Comparison of ENCODE assay signal across 7 cellular contexts in the genomic region with DNA sequence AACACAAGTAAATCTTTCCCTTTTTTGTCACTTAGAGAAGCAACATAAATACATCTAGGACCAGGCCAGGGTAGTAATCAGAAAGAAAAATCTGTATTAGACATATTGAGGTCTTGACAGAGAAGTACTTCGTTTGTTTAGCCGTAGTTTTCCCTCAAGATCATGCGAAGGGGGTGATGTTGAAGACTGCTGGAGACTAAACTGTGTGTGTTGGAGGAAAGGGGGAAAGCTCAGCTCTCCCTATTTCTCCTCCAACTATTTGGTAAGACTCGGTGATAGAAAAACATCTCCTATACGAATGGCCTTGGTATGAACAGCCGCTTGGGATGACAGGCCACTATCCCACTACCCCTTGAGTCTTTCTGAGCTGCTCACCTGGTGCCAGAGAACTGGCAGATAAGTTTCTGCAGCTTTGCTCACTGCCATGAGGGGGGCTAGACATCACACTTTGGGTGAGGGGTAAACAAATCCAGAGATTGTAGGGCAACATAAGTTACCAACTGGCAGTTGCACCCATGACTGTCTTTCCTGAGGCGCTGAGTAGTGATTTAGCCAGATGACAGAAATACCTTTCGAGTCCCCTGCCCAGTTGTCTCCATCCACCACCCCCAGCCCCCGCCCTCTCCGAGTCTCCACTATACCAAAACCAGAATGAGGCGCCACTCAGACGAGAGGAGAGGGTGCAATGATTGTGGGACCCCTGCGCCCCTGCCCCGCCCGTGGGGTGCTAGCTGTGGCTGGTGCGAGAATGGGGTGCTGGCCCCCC. TPM values are rescaled to one million over a fixed set of nuclear protein-coding genes. Genes with fewer than 3 reads are reported as not detected.
A peak's percentile ranks its signal among the peaks of the same experiment; 100 is the strongest.
DNase-seq lines count a peak whose midpoint lies in the region; ATAC-seq and TF ChIP-seq lines count a peak whose summit lies in the region.

No MANE protein-coding gene starts in this region.

- ATAC-seq in GM21717 (IDR thresholded peaks at IDR 0.05; ENCODE audit: unreplicated experiment) (peak; percentile 3), RWPE2 (ENCODE audit: low read depth) (no peak; the same call in 2 of the 3 replicates), HG03432 (IDR thresholded peaks at IDR 0.05; ENCODE audit: unreplicated experiment) (no peak), HG03520 (IDR thresholded peaks at IDR 0.05; ENCODE audit: unreplicated experiment) (no peak)

- TF ChIP-seq EP300 in sigmoid colon (IDR thresholded peaks at IDR 0.05), result no peak

- WGBS in sigmoid colon, 2 donors, result 26 to 32% methylated on average over 16 of the region's 16 CpGs

- TF ChIP-seq POLR2A in sigmoid colon (IDR thresholded peaks at IDR 0.05), result no peak

- peaks cover 17% of the 10 kb centered on the region for H3K79me2 ChIP-seq in fibroblast of lung (ENCODE audit: control insufficient read depth, insufficient read depth, low read length)

- peak overlapping the region; percentile 52 for H3K4me3 ChIP-seq in RWPE2 (ENCODE audit: severe bottlenecking)
- H3K4me3 ChIP-seq in fibroblast of lung (replicated peaks in 1 of 4; ENCODE audit: control extremely low read depth in 1 of 4, insufficient read depth in 1 of 4, low read depth in 3 of 4, low read length in 4 of 4), result peak overlapping the region; percentile 80 to 85 (median 82)
- H3K4me3 ChIP-seq in sigmoid colon, result peak overlapping the region; percentile 63 to 81 (median 71)

- no peaks in the 10 kb centered on the region for H4K20me1 ChIP-seq in fibroblast of lung (ENCODE audit: control insufficient read depth, extremely low read depth, insufficient read depth, low read length)

- H2AFZ ChIP-seq in fibroblast of lung (ENCODE audit: low read length), result no peak overlapping the region

- H3K9me3 ChIP-seq in RWPE2 (ENCODE audit: severe bottlenecking) (no peaks in the 10 kb centered on the region), fibroblast of lung (ENCODE audit: control insufficient read depth, insufficient read depth, low read depth, low read length) (no peaks in the 10 kb centered on the region), sigmoid colon (no peaks in the 10 kb centered on the region)

- DNase-seq in RWPE2 (ENCODE audit: low spot score) (no peak), fibroblast of lung (ENCODE audit: low read depth in 2 of 2) (peak in 1 of 2 donors; percentile 10), sigmoid colon (no peak), foreskin melanocyte (no peak)

- H3K27ac ChIP-seq in RWPE2 (ENCODE audit: poor library complexity, severe bottlenecking) (peak overlapping the region; percentile 40), fibroblast of lung (ENCODE audit: insufficient read depth, low read length) (peak overlapping the region; percentile 79), sigmoid colon (peak overlapping the region; percentile 89 to 92 (median 90))

- H3K27me3 ChIP-seq in RWPE2 (ENCODE audit: insufficient read depth, poor library complexity, severe bottlenecking) (no peaks in the 10 kb centered on the region), fibroblast of lung (ENCODE audit: control insufficient read depth, insufficient read depth, low read length) (no peaks in the 10 kb centered on the region), sigmoid colon (no peaks in the 10 kb centered on the region)

- intact Hi-C loops in sigmoid colon (cut with DNase I), result loop anchor here (1.0 to 2.0 kb wide), 4 partner anchors 19 to 147 kb away; partner anchors contain the start of gene MRPL51

- H3K4me2 ChIP-seq in fibroblast of lung (ENCODE audit: extremely low read depth, insufficient read depth, low read length), result peak overlapping the region; percentile 94

- H3K4me1 ChIP-seq in RWPE2 (ENCODE audit: insufficient read depth, poor library complexity, severe bottlenecking), result peaks cover 4% of the 10 kb centered on the region
- peaks cover 11% of the 10 kb centered on the region for H3K4me1 ChIP-seq in fibroblast of lung (ENCODE audit: control insufficient read depth, extremely low read depth, insufficient read depth, low read length)
- H3K4me1 ChIP-seq in sigmoid colon, result peaks cover 0 to 39% (median 33%) of the 10 kb centered on the region in 4 donors

- H3K9ac ChIP-seq in fibroblast of lung (ENCODE audit: insufficient read depth, low read length), result peak overlapping the region; percentile 80

- TF ChIP-seq CTCF in RWPE2 (IDR thresholded peaks at IDR 0.05; ENCODE audit: poor library complexity, severe bottlenecking) (no peak), fibroblast of lung (conservative IDR thresholded peaks at IDR 0.05 in 1 of 2, IDR thresholded peaks at IDR 0.05 in 1 of 2; ENCODE audit: low read depth in 1 of 2, low read length in 2 of 2) (no peak), sigmoid colon (IDR thresholded peaks at IDR 0.05) (no peak)

- H3K36me3 ChIP-seq in RWPE2 (ENCODE audit: low read depth), result peaks cover 8% of the 10 kb centered on the region; the same call in 1 of the 2 replicates
- peaks cover 3% of the 10 kb centered on the region for H3K36me3 ChIP-seq in fibroblast of lung (ENCODE audit: control insufficient read depth, insufficient read depth, low read length)
- H3K36me3 ChIP-seq in sigmoid colon, result peaks cover under 1 to 17% (median 2%) of the 10 kb centered on the region in 4 donors

RNA-seq across cellular contexts. Expression of gene VAMP1, which starts 0.7 kb away (rescaled TPM):
- total RNA-seq in fibroblast of lung (13.9 and 20.3 TPM in 2 replicates), sigmoid colon (10 to 100 TPM; 11.5 to 44.0 (median 17.2) TPM)
- polyA plus RNA-seq in fibroblast of lung (11.0 and 14.9 TPM in 2 replicates), sigmoid colon (10 to 100 TPM in 1 of 3 donors, 1 to 10 TPM in 2; 2.3 to 12.8 (median 3.0) TPM)
- polyA plus RNA-seq in fibroblast of lung (2012), result 7.5 and 9.4 TPM in 2 replicates
- 7.9 and 13.8 TPM in 2 replicates for polyA minus RNA-seq in fibroblast of lung (ENCODE audit: low replicate concordance)

RNA-seq across cellular contexts. Expression of gene TAPBPL, which starts 17.9 kb away (rescaled TPM):
- total RNA-seq in fibroblast of lung (6.2 and 17.3 TPM in 2 replicates), sigmoid colon (10 to 100 TPM; 20.2 to 27.5 (median 26.9) TPM)
- polyA plus RNA-seq in fibroblast of lung (13.7 and 14.0 TPM in 2 replicates), sigmoid colon (10 to 100 TPM; 14.4 to 36.0 (median 17.1) TPM)
- polyA plus RNA-seq in fibroblast of lung (2012), result 15.2 and 21.1 TPM in 2 replicates
- polyA minus RNA-seq in fibroblast of lung (ENCODE audit: low replicate concordance), result 21.0 and 26.0 TPM in 2 replicates

RNA-seq across cellular contexts. Expression of gene MRPL51, which starts 23.3 kb away (rescaled TPM):
- 118 and 142 TPM in 2 replicates for total RNA-seq in fibroblast of lung
- polyA plus RNA-seq in fibroblast of lung, result 120 and 166 TPM in 2 replicates
- 242 and 298 TPM in 2 replicates for polyA plus RNA-seq in fibroblast of lung (2012)
- polyA minus RNA-seq in fibroblast of lung (ENCODE audit: low replicate concordance), result 10.5 and 16.3 TPM in 2 replicates
- 100 to 1,000 TPM in 2 of 4 donors, 10 to 100 TPM in 2; 52.9 to 113 (median 92.1) TPM for total RNA-seq in sigmoid colon
- 100 to 1,000 TPM; 119 to 142 (median 135) TPM for polyA plus RNA-seq in sigmoid colon

RNA-seq across cellular contexts. Expression of gene NCAPD2, which starts 24.1 kb away (rescaled TPM):
- total RNA-seq in fibroblast of lung, result 18.7 and 42.3 TPM in 2 replicates
- polyA plus RNA-seq in fibroblast of lung, result 17.2 and 50.9 TPM in 2 replicates
- 16.7 and 45.5 TPM in 2 replicates for polyA plus RNA-seq in fibroblast of lung (2012)
- polyA minus RNA-seq in fibroblast of lung (ENCODE audit: low replicate concordance), result 32.1 and 176 TPM in 2 replicates
- 10 to 100 TPM; 11.8 to 89.5 (median 12.6) TPM for total RNA-seq in sigmoid colon
- polyA plus RNA-seq in sigmoid colon, result 10 to 100 TPM in 2 of 3 donors, 1 to 10 TPM in 1; 9.0 to 35.8 (median 13.6) TPM

RNA-seq across cellular contexts. Expression of gene CD27, which starts 25.0 kb away (rescaled TPM):
- total RNA-seq in fibroblast of lung (0.17 TPM in 1 of 2 replicates, not detected in the other), sigmoid colon (under 1 TPM in 1 of 4 donors, not detected in 3; 0.81 TPM)
- polyA plus RNA-seq in fibroblast of lung (0.06 and 0.07 TPM in 2 replicates), sigmoid colon (10 to 100 TPM in 1 of 3 donors, 1 to 10 TPM in 1, under 1 TPM in 1; 0.60 to 29.0 (median 2.3) TPM)
- 0.28 and 0.48 TPM in 2 replicates for polyA plus RNA-seq in fibroblast of lung (2012)
- not detected in 2 replicates for polyA minus RNA-seq in fibroblast of lung (ENCODE audit: low replicate concordance)

Comparison
In these comparisons a context has a peak if more than half of its experiments do, and no peak if none do; other contexts are left out.
1. H3K27ac ChIP-seq: peak in every context shown above with its lines; median percentile 90 in sigmoid colon; 79 in fibroblast of lung; 40 in RWPE2.